In the genomic region with DNA sequence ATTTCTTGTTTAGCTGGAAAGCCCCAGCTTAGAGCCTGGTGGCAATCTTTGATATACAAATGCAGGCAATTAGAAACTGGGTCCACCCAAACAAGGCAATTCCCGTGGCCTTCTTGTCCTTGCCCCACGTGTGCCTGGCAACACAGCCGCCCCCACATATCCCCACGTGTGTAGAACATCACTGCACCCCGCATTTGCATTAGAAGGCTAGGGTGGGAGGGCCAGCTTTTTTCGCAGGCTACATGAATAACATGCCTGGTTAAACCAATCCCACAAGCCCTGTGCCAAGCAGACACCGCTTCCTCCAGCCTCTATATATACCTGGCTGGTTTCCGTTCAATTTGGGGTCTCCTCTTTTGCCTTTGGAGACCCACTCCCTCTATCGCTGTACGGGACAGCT, we compare ENCODE assay signal across 35 cellular contexts.
"Had no signal": no experiment of that assay in that cellular context is flagged by ENCODE, and none has a peak within 500 bp of the region (broad histone marks: within the 10 kb centered on the region; RNA-seq: fewer than 3 reads in every experiment).

No MANE protein-coding gene starts in this region.

- H3K4me3 ChIP-seq: adrenal gland, body of pancreas, breast epithelium had no signal

- H3K9me3 ChIP-seq: adrenal gland, body of pancreas, breast epithelium had no signal

- H3K4me3 Mint-ChIP-seq: activated CD4-positive, alpha-beta memory T cell treated with anti-CD3 and anti-CD28 coated beads, Interleukin-2, amount 10 ng/mL, durations not matched to agents 7 days and 5 days; activated CD4-positive, alpha-beta T cell treated with anti-CD3 and anti-CD28 coated beads for 36 hours; activated CD4-positive, alpha-beta T cell treated with anti-CD3 and anti-CD28 coated beads, Interleukin-2, amount 10 ng/mL, durations not matched to agents 7 days and 5 days; activated CD8-positive, alpha-beta memory T cell treated with anti-CD3 and anti-CD28 coated beads, Interleukin-2, amount 10 ng/mL, durations not matched to agents 7 days and 5 days; activated CD8-positive, alpha-beta T cell treated with anti-CD3 and anti-CD28 coated beads, Interleukin-2, amount 10 ng/mL, durations not matched to agents 7 days and 5 days; activated naive CD4-positive, alpha-beta T cell treated with anti-CD3 and anti-CD28 coated beads for 36 hours; activated naive CD8-positive, alpha-beta T cell treated with anti-CD3 and anti-CD28 coated beads for 36 hours; activated T-cell treated with anti-CD3 and anti-CD28 coated beads, Interleukin-2, amount 50 U/mL, for 24 hours; T-helper 1 cell treated with Interleukin-12 subunit alpha and Interleukin-12 subunit beta and Interleukin-4 antibody, amounts not matched to agents 30 μg/mL and 1 μg/mL, for 36 hours; T-helper 2 cell treated with Interferon-gamma antibody and Interleukin-4, amounts not matched to agents 5 μg/mL and 100 μg/mL, for 36 hours had no signal

- H3K4me1 Mint-ChIP-seq: activated CD4-positive, alpha-beta memory T cell treated with anti-CD3 and anti-CD28 coated beads, Interleukin-2, amount 10 ng/mL, durations not matched to agents 7 days and 5 days; activated CD4-positive, alpha-beta T cell treated with anti-CD3 and anti-CD28 coated beads for 36 hours; activated CD4-positive, alpha-beta T cell treated with anti-CD3 and anti-CD28 coated beads, Interleukin-2, amount 10 ng/mL, durations not matched to agents 7 days and 5 days; activated CD8-positive, alpha-beta memory T cell treated with anti-CD3 and anti-CD28 coated beads, Interleukin-2, amount 10 ng/mL, durations not matched to agents 7 days and 5 days; activated naive CD8-positive, alpha-beta T cell treated with anti-CD3 and anti-CD28 coated beads for 36 hours had no signal

- H3K27me3 Mint-ChIP-seq: activated CD4-positive, alpha-beta memory T cell treated with anti-CD3 and anti-CD28 coated beads, Interleukin-2, amount 10 ng/mL, durations not matched to agents 7 days and 5 days; activated CD4-positive, alpha-beta T cell treated with anti-CD3 and anti-CD28 coated beads for 36 hours; activated CD4-positive, alpha-beta T cell treated with anti-CD3 and anti-CD28 coated beads, Interleukin-2, amount 10 ng/mL, durations not matched to agents 7 days and 5 days; activated CD8-positive, alpha-beta memory T cell treated with anti-CD3 and anti-CD28 coated beads, Interleukin-2, amount 10 ng/mL, durations not matched to agents 7 days and 5 days; activated naive CD8-positive, alpha-beta T cell treated with anti-CD3 and anti-CD28 coated beads for 36 hours; activated T-cell treated with anti-CD3 and anti-CD28 coated beads, Interleukin-2, amount 50 U/mL, for 24 hours had no signal

- H3K36me3 ChIP-seq: adrenal gland, brain microvascular endothelial cell, breast epithelium had no signal

- H3K27me3 ChIP-seq: adrenal gland, body of pancreas, brain microvascular endothelial cell, breast epithelium had no signal

- H3K36me3 Mint-ChIP-seq: activated CD8-positive, alpha-beta memory T cell treated with anti-CD3 and anti-CD28 coated beads, Interleukin-2, amount 10 ng/mL, durations not matched to agents 7 days and 5 days; activated naive CD4-positive, alpha-beta T cell treated with anti-CD3 and anti-CD28 coated beads, Interleukin-2, amount 50 U/mL, for 72 hours; activated naive CD8-positive, alpha-beta T cell treated with anti-CD3 and anti-CD28 coated beads for 36 hours had no signal

- H3K4me1 ChIP-seq: adrenal gland, body of pancreas, breast epithelium had no signal

- ATAC-seq: activated CD4-positive, alpha-beta T cell treated with anti-CD3 and anti-CD28 coated beads for 36 hours; activated CD4-positive, CD25-positive, alpha-beta regulatory T cell treated with anti-CD3 and anti-CD28 coated beads, Interleukin-2, amount 50 U/mL, for 24 hours; activated CD8-positive, alpha-beta memory T cell treated with anti-CD3 and anti-CD28 coated beads, Interleukin-2, amount 10 ng/mL, durations not matched to agents 7 days and 5 days; activated CD8-positive, alpha-beta T cell treated with anti-CD3 and anti-CD28 coated beads, Interleukin-2, amount 10 ng/mL, durations not matched to agents 7 days and 5 days; activated naive CD4-positive, alpha-beta T cell treated with anti-CD3 and anti-CD28 coated beads, Interleukin-2, amount 50 U/mL, for 72 hours; body of pancreas had no signal

- H3K27ac Mint-ChIP-seq: activated CD4-positive, alpha-beta memory T cell treated with anti-CD3 and anti-CD28 coated beads, Interleukin-2, amount 10 ng/mL, durations not matched to agents 7 days and 5 days; activated CD4-positive, alpha-beta T cell treated with anti-CD3 and anti-CD28 coated beads for 36 hours; activated CD4-positive, alpha-beta T cell treated with anti-CD3 and anti-CD28 coated beads, Interleukin-2, amount 10 ng/mL, durations not matched to agents 7 days and 5 days; activated CD8-positive, alpha-beta memory T cell treated with anti-CD3 and anti-CD28 coated beads, Interleukin-2, amount 10 ng/mL, durations not matched to agents 7 days and 5 days; activated CD8-positive, alpha-beta T cell treated with anti-CD3 and anti-CD28 coated beads, Interleukin-2, amount 10 ng/mL, durations not matched to agents 7 days and 5 days; activated naive CD4-positive, alpha-beta T cell treated with anti-CD3 and anti-CD28 coated beads for 36 hours; activated naive CD4-positive, alpha-beta T cell treated with anti-CD3 and anti-CD28 coated beads, Interleukin-2, amount 50 U/mL, for 72 hours; activated naive CD8-positive, alpha-beta T cell treated with anti-CD3 and anti-CD28 coated beads for 36 hours; activated T-cell treated with anti-CD3 and anti-CD28 coated beads, Interleukin-2, amount 50 U/mL, for 24 hours; activated T-helper 2 cell treated with anti-CD3 and anti-CD28 coated beads, Interferon-gamma antibody, Interleukin-2, Interleukin-4, amounts not matched to agents 10 μg/mL and 5 μg/mL and 100 μg/mL, durations not matched to agents 14 hours and 24 hours and 36 hours; T-helper 1 cell treated with Interleukin-12 subunit alpha and Interleukin-12 subunit beta and Interleukin-4 antibody, amounts not matched to agents 30 μg/mL and 1 μg/mL, for 36 hours; T-helper 2 cell treated with Interferon-gamma antibody and Interleukin-4, amounts not matched to agents 5 μg/mL and 100 μg/mL, for 36 hours had no signal

- H3K27ac ChIP-seq: adrenal gland, body of pancreas, brain microvascular endothelial cell, breast epithelium, VCaP had no signal

- H3K9me3 Mint-ChIP-seq: activated CD4-positive, alpha-beta memory T cell treated with anti-CD3 and anti-CD28 coated beads, Interleukin-2, amount 10 ng/mL, durations not matched to agents 7 days and 5 days; T-helper 1 cell treated with Interleukin-12 subunit alpha and Interleukin-12 subunit beta and Interleukin-4 antibody, amounts not matched to agents 30 μg/mL and 1 μg/mL, for 36 hours had no signal

- DNase-seq: activated CD4-positive, alpha-beta memory T cell treated with anti-CD3 and anti-CD28 coated beads, Interleukin-2, amount 10 ng/mL, durations not matched to agents 7 days and 5 days; activated CD4-positive, alpha-beta T cell treated with anti-CD3 and anti-CD28 coated beads for 1 hour; activated CD4-positive, alpha-beta T cell treated with anti-CD3 and anti-CD28 coated beads for 36 hours; activated CD4-positive, alpha-beta T cell treated with anti-CD3 and anti-CD28 coated beads for 48 hours; activated CD4-positive, alpha-beta T cell treated with anti-CD3 and anti-CD28 coated beads, Interleukin-2, amount 10 ng/mL, durations not matched to agents 7 days and 5 days; activated CD4-positive, alpha-beta T cell treated with anti-CD3 and anti-CD28 coated beads, Interleukin-2, amount 50 U/mL, for 48 hours; activated CD4-positive, CD25-positive, alpha-beta regulatory T cell; activated CD8-positive, alpha-beta memory T cell treated with anti-CD3 and anti-CD28 coated beads for 24 hours; activated CD8-positive, alpha-beta memory T cell treated with anti-CD3 and anti-CD28 coated beads, Interleukin-2, amount 10 ng/mL, durations not matched to agents 7 days and 5 days; activated CD8-positive, alpha-beta memory T cell treated with anti-CD3 and anti-CD28 coated beads, Interleukin-2, amount 50 U/mL, for 48 hours; activated CD8-positive, alpha-beta T cell treated with anti-CD3 and anti-CD28 coated beads, Interleukin-2, amount 10 ng/mL, durations not matched to agents 7 days and 5 days; activated effector memory CD4-positive, alpha-beta T cell treated with Interleukin-2 at 50 U/mL for 16 hours; activated gamma-delta T cell treated with Interleukin-2 at 50 U/mL for 16 hours; activated naive CD4-positive, alpha-beta T cell; activated naive CD4-positive, alpha-beta T cell treated with anti-CD3 and anti-CD28 coated beads for 36 hours; activated naive CD4-positive, alpha-beta T cell treated with anti-CD3 and anti-CD28 coated beads, Interleukin-2, amount 50 U/mL, for 16 hours; activated naive CD8-positive, alpha-beta T cell treated with anti-CD3 and anti-CD28 coated beads for 36 hours; activated T-cell treated with anti-CD3 and anti-CD28 coated beads, Interleukin-2, amount 50 U/mL, for 24 hours; activated T-cell treated with anti-CD3 and anti-CD28 coated beads, Interleukin-2, amount 50 U/mL, for 48 hours; adrenal gland; amniotic stem cell; aorta; body of pancreas; brain microvascular endothelial cell; central memory CD4-positive, alpha-beta T cell; T-helper 1 cell; T-helper 2 cell; T-helper 9 cell had no signal
